ENCODE assay signal across 9 cellular contexts in genomic region chr5:39177629-39177959, GRCh38. TPM values are rescaled to one million over a fixed set of nuclear protein-coding genes. Genes with fewer than 3 reads are reported as not detected.
DNase-seq lines count a peak whose midpoint lies in the region; ATAC-seq and TF ChIP-seq lines count a peak whose summit lies in the region.
"Had no signal": no experiment of that assay in that cellular context is flagged by ENCODE, and none has a peak within 500 bp of the region (broad histone marks: within the 10 kb centered on the region; RNA-seq: fewer than 3 reads in every experiment).

No MANE protein-coding gene starts in this region.

- no peaks in the 10 kb centered on the region for H3K9me3 Mint-ChIP-seq in stimulated activated naive CD8-positive, alpha-beta T cell treated with anti-CD3 and anti-CD28 coated beads, Interleukin-15, Interleukin-2, amounts not matched to agents 100 ng/mL and 50 ng/mL, for 24 hours
- peaks cover 14% of the 10 kb centered on the region for H3K9me3 Mint-ChIP-seq in activated CD8-positive, alpha-beta T cell treated with anti-CD3 and anti-CD28 coated beads for 36 hours

- no peak for ATAC-seq in stimulated activated naive CD8-positive, alpha-beta T cell treated with anti-CD3 and anti-CD28 coated beads, Interleukin-15, Interleukin-2, amounts not matched to agents 100 U/mL and 50 U/mL, for 24 hours
- ATAC-seq in HG03342 (IDR thresholded peaks at IDR 0.05; ENCODE audit: unreplicated experiment) (peak; percentile 72), GM21529 (IDR thresholded peaks at IDR 0.05; ENCODE audit: unreplicated experiment) (no peak)
- ATAC-seq in activated CD8-positive, alpha-beta T cell treated with anti-CD3 and anti-CD28 coated beads for 36 hours = peak; percentile 16

- POLR2A ChIA-PET in activated CD8-positive, alpha-beta T cell treated with anti-CD3 and anti-CD28 coated beads for 36 hours (lab: Charles Lee) = interaction anchor here (1.0 to 15.6 kb wide), 5 partner anchors 13 to 39 kb away, joined by 3 to 202 read pairs (median 9); no protein-coding TSS in a partner anchor

- H3K27me3 Mint-ChIP-seq in stimulated activated naive CD8-positive, alpha-beta T cell treated with anti-CD3 and anti-CD28 coated beads, Interleukin-15, Interleukin-2, amounts not matched to agents 100 ng/mL and 50 ng/mL, for 24 hours = no peaks in the 10 kb centered on the region
- no peaks in the 10 kb centered on the region for H3K27me3 Mint-ChIP-seq in activated CD8-positive, alpha-beta T cell treated with anti-CD3 and anti-CD28 coated beads for 36 hours

- intact Hi-C loops in activated CD8-positive, alpha-beta T cell treated with anti-CD3 and anti-CD28 coated beads for 36 hours (cut with micrococcal nuclease) = loop anchor here (1.0 to 5.0 kb wide), 3 partner anchors 10 to 35 kb away; no protein-coding TSS in a partner anchor

- H3K4me1 Mint-ChIP-seq in stimulated activated naive CD8-positive, alpha-beta T cell treated with anti-CD3 and anti-CD28 coated beads, Interleukin-15, Interleukin-2, amounts not matched to agents 100 ng/mL and 50 ng/mL, for 24 hours (ENCODE audit: low read depth) = peaks cover 96% of the 10 kb centered on the region
- H3K4me1 Mint-ChIP-seq in activated CD8-positive, alpha-beta T cell treated with anti-CD3 and anti-CD28 coated beads for 36 hours (ENCODE audit: low read depth) = peaks cover 95% of the 10 kb centered on the region

- peak overlapping the region; percentile 94 for H3K27ac Mint-ChIP-seq in stimulated activated naive CD8-positive, alpha-beta T cell treated with anti-CD3 and anti-CD28 coated beads, Interleukin-15, Interleukin-2, amounts not matched to agents 100 ng/mL and 50 ng/mL, for 24 hours
- H3K27ac Mint-ChIP-seq in activated CD8-positive, alpha-beta T cell treated with anti-CD3 and anti-CD28 coated beads for 36 hours = peak overlapping the region; percentile 89

- DNase-seq in stimulated activated naive CD8-positive, alpha-beta T cell treated with anti-CD3 and anti-CD28 coated beads, Interleukin-15, Interleukin-2, amounts not matched to agents 100 U/mL and 50 U/mL, for 24 hours = no peak
- DNase-seq in activated CD8-positive, alpha-beta T cell treated with anti-CD3 and anti-CD28 coated beads for 36 hours = no peak
- no peak for DNase-seq in NCI-H2196 (lab: John Stamatoyannopoulos, UW; ENCODE audit: unreplicated experiment)
- no peak for DNase-seq in DMS153 (lab: John Stamatoyannopoulos, UW)
- no peak for DNase-seq in hepatic stellate cell (ENCODE audit: low spot score)

- CTCF ChIA-PET in activated CD8-positive, alpha-beta T cell treated with anti-CD3 and anti-CD28 coated beads for 36 hours (lab: Charles Lee) = interaction anchor here (0.7 to 4.3 kb wide), 10 partner anchors 10 to 106 kb away, joined by 3 to 17 read pairs (median 3); no protein-coding TSS in a partner anchor

- peak overlapping the region; percentile 70 for H3K4me3 Mint-ChIP-seq in stimulated activated naive CD8-positive, alpha-beta T cell treated with anti-CD3 and anti-CD28 coated beads, Interleukin-15, Interleukin-2, amounts not matched to agents 100 ng/mL and 50 ng/mL, for 24 hours
- peak overlapping the region; percentile 55 for H3K4me3 Mint-ChIP-seq in activated CD8-positive, alpha-beta T cell treated with anti-CD3 and anti-CD28 coated beads for 36 hours

- no peak for TF ChIP-seq CTCF in activated CD8-positive, alpha-beta T cell treated with anti-CD3 and anti-CD28 coated beads for 36 hours (IDR thresholded peaks at IDR 0.05)

- peaks cover 15% of the 10 kb centered on the region for H3K36me3 Mint-ChIP-seq in stimulated activated naive CD8-positive, alpha-beta T cell treated with anti-CD3 and anti-CD28 coated beads, Interleukin-15, Interleukin-2, amounts not matched to agents 100 ng/mL and 50 ng/mL, for 24 hours (ENCODE audit: low read depth)
- H3K36me3 Mint-ChIP-seq in activated CD8-positive, alpha-beta T cell treated with anti-CD3 and anti-CD28 coated beads for 36 hours (ENCODE audit: low read depth) = peaks cover 33% of the 10 kb centered on the region

RNA-seq across cellular contexts. Expression of gene FYB1, which starts 41.8 kb away (rescaled TPM):
- total RNA-seq in activated CD8-positive, alpha-beta T cell treated with anti-CD3 and anti-CD28 coated beads for 36 hours = 10 to 100 TPM; 82.8 to 83.0 TPM
- total RNA-seq: HT1080 had no signal

Comparison
In these comparisons a context has a peak if more than half of its experiments do, and no peak if none do; other contexts are left out.
1. ATAC-seq: peak in HG03342 (single experiment) and activated CD8-positive, alpha-beta T cell treated with anti-CD3 and anti-CD28 coated beads for 36 hours (single experiment); none in stimulated activated naive CD8-positive, alpha-beta T cell treated with anti-CD3 and anti-CD28 coated beads, Interleukin-15, Interleukin-2, amounts not matched to agents 100 U/mL and 50 U/mL, for 24 hours (single experiment) and GM21529 (single experiment).